Comparison of ENCODE assay signal across 8 cellular contexts in the genomic region with DNA sequence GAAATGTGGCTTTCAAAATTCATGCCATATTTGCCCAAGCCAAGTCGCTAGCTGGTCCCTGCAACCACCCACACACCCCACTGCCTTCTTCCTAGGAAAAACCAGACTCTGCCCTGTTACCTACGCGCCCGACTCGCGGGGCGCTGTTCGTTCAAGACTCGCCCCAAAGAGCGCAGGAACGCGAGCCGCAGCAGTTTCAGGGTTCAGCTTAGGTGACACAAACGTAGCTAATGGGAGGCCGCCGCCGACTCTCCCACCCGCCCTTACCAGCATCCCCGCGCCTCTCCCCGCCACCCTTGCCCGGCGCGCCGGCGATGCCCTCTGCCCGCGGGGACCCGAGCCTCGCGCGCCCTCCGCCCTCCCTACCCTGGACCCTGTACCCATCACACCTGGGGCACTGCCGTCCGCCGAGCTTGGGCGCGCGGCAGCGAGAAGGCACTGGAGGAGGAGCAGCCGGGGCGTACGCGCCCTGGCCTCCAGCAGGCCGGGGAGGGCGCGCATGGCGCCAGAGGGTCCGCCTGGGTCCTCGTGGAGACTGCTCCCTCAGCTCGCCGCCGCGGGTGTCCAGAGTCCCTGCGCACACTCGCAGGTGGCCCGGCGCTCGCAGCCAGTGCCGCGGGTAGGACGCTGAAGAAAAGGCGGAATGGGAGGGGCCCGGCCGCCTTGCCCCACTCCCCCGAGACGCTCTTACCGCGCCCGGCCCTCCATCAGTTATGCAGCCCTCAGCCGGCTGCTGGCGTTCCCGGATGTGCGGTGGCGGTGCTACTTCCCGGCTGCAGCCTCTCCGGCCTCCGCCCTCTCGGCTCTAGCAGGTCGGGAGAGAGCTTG. TPM values are rescaled to one million over a fixed set of nuclear protein-coding genes. Genes with fewer than 3 reads are reported as not detected.
DNase-seq lines count a peak whose midpoint lies in the region; ATAC-seq lines count a peak whose summit lies in the region.

A gene with protein sequence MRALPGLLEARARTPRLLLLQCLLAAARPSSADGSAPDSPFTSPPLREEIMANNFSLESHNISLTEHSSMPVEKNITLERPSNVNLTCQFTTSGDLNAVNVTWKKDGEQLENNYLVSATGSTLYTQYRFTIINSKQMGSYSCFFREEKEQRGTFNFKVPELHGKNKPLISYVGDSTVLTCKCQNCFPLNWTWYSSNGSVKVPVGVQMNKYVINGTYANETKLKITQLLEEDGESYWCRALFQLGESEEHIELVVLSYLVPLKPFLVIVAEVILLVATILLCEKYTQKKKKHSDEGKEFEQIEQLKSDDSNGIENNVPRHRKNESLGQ (minus strand): TSS at position 638 of the 828 bp plus-strand sequence. CDS start 137 bp downstream, at position 501.

- H2AFZ ChIP-seq in mesenchymal stem cell (ENCODE audit: low read depth, low read length): peak within 1 kb of the TSS; percentile 80

- H3K4ac ChIP-seq in mesenchymal stem cell (ENCODE audit: low read depth in 1 of 2, low read length in 2 of 2): no peak within 1 kb of the TSS

- H3K27me3 ChIP-seq in duodenal mucosa (ENCODE audit: control insufficient read depth in 1 of 2, insufficient read depth in 2 of 2, low read length in 2 of 2): no peaks in the 10 kb centered on the region
- peaks cover 0 to 5% of the 10 kb centered on the region in 2 experiments for H3K27me3 ChIP-seq in mesenchymal stem cell (ENCODE audit: control insufficient read depth in 1 of 2, insufficient read depth in 1 of 2, low read length in 2 of 2)

- peak within 1 kb of the TSS; percentile 69 for H4K8ac ChIP-seq in mesenchymal stem cell (ENCODE audit: low read length)

- H3K4me1 ChIP-seq in duodenal mucosa (ENCODE audit: control insufficient read depth in 1 of 2, insufficient read depth in 2 of 2, low read length in 2 of 2) (peaks cover 0 to 8% of the 10 kb centered on the region in 2 donors), mesenchymal stem cell (ENCODE audit: control insufficient read depth, insufficient read depth, low read depth, low read length) (peaks cover 9% of the 10 kb centered on the region)

- H3K9me3 ChIP-seq in duodenal mucosa (ENCODE audit: control insufficient read depth in 1 of 2, low read length in 2 of 2) (no peaks in the 10 kb centered on the region), mesenchymal stem cell (ENCODE audit: control insufficient read depth, low read length) (no peaks in the 10 kb centered on the region)

- no peak within 1 kb of the TSS for H2BK5ac ChIP-seq in mesenchymal stem cell (ENCODE audit: low read depth, low read length, poor library complexity, severe bottlenecking)

- peak within 1 kb of the TSS in 1 of 2 experiments; percentile 29 for H3K14ac ChIP-seq in mesenchymal stem cell (ENCODE audit: low read length in 2 of 2)

- H3K4me3 ChIP-seq in duodenal mucosa (ENCODE audit: low read depth in 1 of 2, low read length in 2 of 2) (peak within 1 kb of the TSS; percentile 75 to 77), mesenchymal stem cell (ENCODE audit: insufficient read depth in 1 of 2, low read depth in 1 of 2, low read length in 2 of 2) (peak within 1 kb of the TSS; percentile 68 to 72)

- WGBS in mesenchymal stem cell: 1% methylated on average over 61 of the region's 80 CpGs

- H3K18ac ChIP-seq in mesenchymal stem cell (ENCODE audit: low read depth in 1 of 2, low read length in 2 of 2): no peak within 1 kb of the TSS

- H3K9ac ChIP-seq in duodenal mucosa (ENCODE audit: low read depth in 1 of 2, low read length in 2 of 2): peak within 1 kb of the TSS; percentile 75 to 79
- peak within 1 kb of the TSS; percentile 38 for H3K9ac ChIP-seq in mesenchymal stem cell (ENCODE audit: low read length)

- DNase-seq in NCI-H187 treated with DMSO at 0.1 percent for 48 hours (lab: John Stamatoyannopoulos, UW) (peak; percentile 36), mesenchymal stem cell (peak; percentile 29), A172 (ENCODE audit: low spot score) (no peak)
- DNase-seq in activated CD4-positive, alpha-beta T cell treated with anti-CD3 and anti-CD28 coated beads for 48 hours: peak; percentile 89
- peak; percentile 45 for DNase-seq in stimulated activated CD8-positive, alpha-beta memory T cell treated with anti-CD3 and anti-CD28 coated beads, Interleukin-15, amount 100 ng/mL, for 24 hours (ENCODE audit: low read depth)

- no peak within 1 kb of the TSS for H2AK5ac ChIP-seq in mesenchymal stem cell (ENCODE audit: low read length, severe bottlenecking)

- H2BK12ac ChIP-seq in mesenchymal stem cell (ENCODE audit: low read length in 2 of 2): no peak within 1 kb of the TSS

- H2BK15ac ChIP-seq in mesenchymal stem cell (ENCODE audit: low read depth, poor library complexity, severe bottlenecking): peak within 1 kb of the TSS; percentile 57

- H3K27ac ChIP-seq in duodenal mucosa (ENCODE audit: low read depth, low read length) (peak within 1 kb of the TSS; percentile 89), mesenchymal stem cell (ENCODE audit: low read length, poor library complexity, severe bottlenecking) (no peak within 1 kb of the TSS)

- ATAC-seq in GM18498 (IDR thresholded peaks at IDR 0.05; ENCODE audit: unreplicated experiment): peak; percentile 72
- peak; percentile 58 for ATAC-seq in HG02798 (IDR thresholded peaks at IDR 0.05; ENCODE audit: poor library complexity, unreplicated experiment)

- no peak within 1 kb of the TSS for H3K23ac ChIP-seq in mesenchymal stem cell (ENCODE audit: low read length in 2 of 2)

- no peaks in the 10 kb centered on the region for H3K79me1 ChIP-seq in mesenchymal stem cell (replicated peaks; ENCODE audit: low read length, poor library complexity, severe bottlenecking)

- H2BK120ac ChIP-seq in mesenchymal stem cell (ENCODE audit: low read depth, low read length): peak within 1 kb of the TSS; percentile 61

- peak within 1 kb of the TSS; percentile 81 for H3K4me2 ChIP-seq in mesenchymal stem cell (ENCODE audit: low read length, poor library complexity, severe bottlenecking)

- H3K36me3 ChIP-seq in duodenal mucosa (ENCODE audit: control insufficient read depth in 1 of 2, insufficient read depth in 2 of 2, low read length in 2 of 2) (no peaks in the 10 kb centered on the region), mesenchymal stem cell (ENCODE audit: control insufficient read depth in 1 of 2, insufficient read depth in 2 of 2, low read depth in 1 of 2, low read length in 2 of 2) (no peaks in the 10 kb centered on the region)

- peak within 1 kb of the TSS; percentile 46 for H4K91ac ChIP-seq in mesenchymal stem cell (ENCODE audit: low read length)

RNA-seq across cellular contexts. Expression of the gene that starts here (rescaled TPM):
- polyA plus RNA-seq in mesenchymal stem cell (2013, experiment 1 of 2): 2.1 TPM
- 2.2 TPM for polyA plus RNA-seq in mesenchymal stem cell (2013, experiment 2 of 2)
- 0.12 TPM in 1 of 2 replicates, not detected in the other for total RNA-seq in A172 (2014; rRNA removed; shearing (Covaris generic))
